In genomic region chr16:89115216-89115949, GRCh38 we compare ENCODE assay signal across 8 cellular contexts. TPM values are rescaled to one million over a fixed set of nuclear protein-coding genes. Genes with fewer than 3 reads are reported as not detected.
DNase-seq lines count a peak whose midpoint lies in the region; ATAC-seq, FAIRE-seq and TF ChIP-seq lines count a peak whose summit lies in the region.

No MANE protein-coding gene starts in this region.

- H3K27me3 ChIP-seq in GM06990 (replicated peaks; ENCODE audit: control insufficient read depth, insufficient read depth, low read length) (no peaks in the 10 kb centered on the region), right atrium auricular region (no peaks in the 10 kb centered on the region)

- no peak for FAIRE-seq in RCC 7860 (lab: Jason Lieb, UNC)

- H3K4me3 ChIP-seq in GM06990 (replicated peaks; ENCODE audit: low read depth, low read length) (peak overlapping the region; percentile 49), OCI-LY7 (ENCODE audit: low read depth, low read length, poor library complexity, severe bottlenecking) (peak overlapping the region; percentile 61), right atrium auricular region (no peak overlapping the region)

- ATAC-seq in HG02571 (IDR thresholded peaks at IDR 0.05; ENCODE audit: unreplicated experiment): peak; percentile 60

- H3K4me2 ChIP-seq in OCI-LY7 (ENCODE audit: low read length): peak overlapping the region; percentile 94

- no peaks in the 10 kb centered on the region for H3K9me3 Mint-ChIP-seq in activated T-helper 2 cell treated with anti-CD3 and anti-CD28 coated beads, Interferon-gamma antibody, Interleukin-2, Interleukin-4, amounts not matched to agents 10 μg/mL and 5 μg/mL and 100 μg/mL, durations not matched to agents 14 hours and 24 hours and 36 hours

- peak overlapping the region; percentile 91 for H3K27ac Mint-ChIP-seq in activated T-helper 2 cell treated with anti-CD3 and anti-CD28 coated beads, Interferon-gamma antibody, Interleukin-2, Interleukin-4, amounts not matched to agents 10 μg/mL and 5 μg/mL and 100 μg/mL, durations not matched to agents 14 hours and 24 hours and 36 hours

- peaks cover 53% of the 10 kb centered on the region for H3K36me3 Mint-ChIP-seq in activated T-helper 2 cell treated with anti-CD3 and anti-CD28 coated beads, Interferon-gamma antibody, Interleukin-2, Interleukin-4, amounts not matched to agents 10 μg/mL and 5 μg/mL and 100 μg/mL, durations not matched to agents 14 hours and 24 hours and 36 hours (ENCODE audit: low read depth)

- TF ChIP-seq CTCF in GM06990 (IDR thresholded peaks at IDR 0.05; ENCODE audit: insufficient read depth, low read length, poor library complexity, severe bottlenecking) (no peak), OCI-LY7 (conservative IDR thresholded peaks at IDR 0.05; ENCODE audit: low read length) (no peak), right atrium auricular region (IDR thresholded peaks at IDR 0.05) (no peak)

- CTCF ChIA-PET in OCI-LY7 (lab: Charles Lee; ENCODE audit: unreplicated experiment): no interaction called here

- DNase-seq in GM06990 (ENCODE audit: extremely low read depth, insufficient read length) (peak; percentile 82), OCI-LY7 (ENCODE audit: low spot score) (peak; percentile 91), right atrium auricular region (ENCODE audit: low spot score) (peak; percentile 83), RCC 7860 (ENCODE audit: low spot score) (no peak), DMS53 (lab: John Stamatoyannopoulos, UW) (no peak)
- DNase-seq in activated T-helper 2 cell treated with anti-CD3 and anti-CD28 coated beads, Interferon-gamma antibody, Interleukin-2, Interleukin-4, amounts not matched to agents 10 μg/mL and 5 μg/mL and 100 μg/mL, durations not matched to agents 14 hours and 24 hours and 36 hours (ENCODE audit: low spot score): peak; percentile 87
- peak; percentile 65 to 69 for DNase-seq in stimulated activated CD4-positive, alpha-beta T cell treated with anti-CD3 and anti-CD28 coated beads, Interleukin-2, amount 100 ng/mL, for 48 hours

- H3K79me2 ChIP-seq in OCI-LY7 (ENCODE audit: insufficient read depth, low read depth, low read length): peaks cover 11% of the 10 kb centered on the region; the same call in 1 of the 2 replicates

- H3K4me3 Mint-ChIP-seq in activated T-helper 2 cell treated with anti-CD3 and anti-CD28 coated beads, Interferon-gamma antibody, Interleukin-2, Interleukin-4, amounts not matched to agents 10 μg/mL and 5 μg/mL and 100 μg/mL, durations not matched to agents 14 hours and 24 hours and 36 hours (ENCODE audit: low read depth): peak overlapping the region; percentile 79

- H3K36me3 ChIP-seq in GM06990 (ENCODE audit: control insufficient read depth, insufficient read depth, low read length) (peaks cover 31% of the 10 kb centered on the region), OCI-LY7 (ENCODE audit: insufficient read depth, low read length) (peaks cover 95% of the 10 kb centered on the region), right atrium auricular region (peaks cover 59% of the 10 kb centered on the region)

- H2AFZ ChIP-seq in OCI-LY7 (ENCODE audit: low read length): no peak overlapping the region; the same call in 1 of the 2 replicates

- H4K20me1 ChIP-seq in OCI-LY7 (ENCODE audit: insufficient read depth, low read length): no peaks in the 10 kb centered on the region

- H3K9me3 ChIP-seq in OCI-LY7 (ENCODE audit: low read length) (no peaks in the 10 kb centered on the region), right atrium auricular region (no peaks in the 10 kb centered on the region)

- H3K4me1 ChIP-seq in OCI-LY7 (ENCODE audit: insufficient read depth, low read length, poor library complexity, severe bottlenecking): peaks cover 45% of the 10 kb centered on the region
- no peaks in the 10 kb centered on the region for H3K4me1 ChIP-seq in right atrium auricular region

- H3K27ac ChIP-seq in OCI-LY7 (ENCODE audit: low read depth, low read length, poor library complexity, severe bottlenecking) (peak overlapping the region; percentile 95), right atrium auricular region (no peak overlapping the region)

- intact Hi-C loops in OCI-LY7 (cut with micrococcal nuclease; ENCODE audit: unreplicated experiment): loop anchor here (1.0 kb wide), 1 partner anchor 17 kb away; no protein-coding TSS in a partner anchor
- intact Hi-C loops in activated T-helper 2 cell treated with anti-CD3 and anti-CD28 coated beads, Interferon-gamma antibody, Interleukin-2, Interleukin-4, amounts not matched to agents 10 μg/mL and 5 μg/mL and 100 μg/mL, durations not matched to agents 14 hours and 24 hours and 36 hours (cut with micrococcal nuclease): loop anchor here (1.0 to 10.0 kb wide), 2 partner anchors 18 to 99 kb away; partner anchors contain the start of gene ZNF778

- H3K27me3 Mint-ChIP-seq in activated T-helper 2 cell treated with anti-CD3 and anti-CD28 coated beads, Interferon-gamma antibody, Interleukin-2, Interleukin-4, amounts not matched to agents 10 μg/mL and 5 μg/mL and 100 μg/mL, durations not matched to agents 14 hours and 24 hours and 36 hours (ENCODE audit: low read depth): no peaks in the 10 kb centered on the region

- H3K4me1 Mint-ChIP-seq in activated T-helper 2 cell treated with anti-CD3 and anti-CD28 coated beads, Interferon-gamma antibody, Interleukin-2, Interleukin-4, amounts not matched to agents 10 μg/mL and 5 μg/mL and 100 μg/mL, durations not matched to agents 14 hours and 24 hours and 36 hours (ENCODE audit: low read depth): peaks cover 31% of the 10 kb centered on the region

- no peaks in the 10 kb centered on the region for H3K9me2 ChIP-seq in OCI-LY7 (ENCODE audit: insufficient read depth, low read length)

- BruUV-seq in OCI-LY7 (replicated peaks; lab: Mats Ljungman, UMichigan): no TSS peak

- POLR2A ChIA-PET in OCI-LY7 (lab: Charles Lee): interaction anchor here (0.7 to 1.2 kb wide), 3 partner anchors 15 to 173 kb away, joined by 3 to 5 read pairs (median 5); no protein-coding TSS in a partner anchor

RNA-seq across cellular contexts. Expression of gene ACSF3, which starts 21.7 kb away (rescaled TPM):
- 97.9 and 112 TPM in 2 replicates for total RNA-seq in OCI-LY7 (2014; rRNA removed; shearing (Covaris generic))
- total RNA-seq in OCI-LY7 (2022) (143 and 149 TPM in 2 replicates), right atrium auricular region (10 to 100 TPM; 13.4 to 15.9 TPM)
- total RNA-seq in activated T-helper 2 cell treated with anti-CD3 and anti-CD28 coated beads, Interferon-gamma antibody, Interleukin-2, Interleukin-4, amounts not matched to agents 10 μg/mL and 5 μg/mL and 100 μg/mL, durations not matched to agents 14 hours and 24 hours and 36 hours: 36.3 and 39.8 TPM in 2 replicates

RNA-seq across cellular contexts. Expression of gene CDH15, which starts 56.2 kb away (rescaled TPM):
- not detected in 2 replicates for total RNA-seq in OCI-LY7 (2014; rRNA removed; shearing (Covaris generic))
- total RNA-seq in OCI-LY7 (2022) (not detected in 2 replicates), right atrium auricular region (not detected)
- total RNA-seq in activated T-helper 2 cell treated with anti-CD3 and anti-CD28 coated beads, Interferon-gamma antibody, Interleukin-2, Interleukin-4, amounts not matched to agents 10 μg/mL and 5 μg/mL and 100 μg/mL, durations not matched to agents 14 hours and 24 hours and 36 hours: not detected in 2 replicates

Comparison
In these comparisons a context has a peak if more than half of its experiments do, and no peak if none do; other contexts are left out.
1. DNase-seq: peak in GM06990 (single experiment), OCI-LY7 (single experiment), activated T-helper 2 cell treated with anti-CD3 and anti-CD28 coated beads, Interferon-gamma antibody, Interleukin-2, Interleukin-4, amounts not matched to agents 10 μg/mL and 5 μg/mL and 100 μg/mL, durations not matched to agents 14 hours and 24 hours and 36 hours (single experiment), right atrium auricular region (single experiment) and stimulated activated CD4-positive, alpha-beta T cell treated with anti-CD3 and anti-CD28 coated beads, Interleukin-2, amount 100 ng/mL, for 48 hours (2 of 2); none in RCC 7860 (single experiment) and DMS53 (single experiment).
2. H3K4me3 ChIP-seq: peak in GM06990 (single experiment) and OCI-LY7 (single experiment); none in right atrium auricular region (0 of 2).